ENCODE assay signal across 8 cellular contexts in the genomic region with DNA sequence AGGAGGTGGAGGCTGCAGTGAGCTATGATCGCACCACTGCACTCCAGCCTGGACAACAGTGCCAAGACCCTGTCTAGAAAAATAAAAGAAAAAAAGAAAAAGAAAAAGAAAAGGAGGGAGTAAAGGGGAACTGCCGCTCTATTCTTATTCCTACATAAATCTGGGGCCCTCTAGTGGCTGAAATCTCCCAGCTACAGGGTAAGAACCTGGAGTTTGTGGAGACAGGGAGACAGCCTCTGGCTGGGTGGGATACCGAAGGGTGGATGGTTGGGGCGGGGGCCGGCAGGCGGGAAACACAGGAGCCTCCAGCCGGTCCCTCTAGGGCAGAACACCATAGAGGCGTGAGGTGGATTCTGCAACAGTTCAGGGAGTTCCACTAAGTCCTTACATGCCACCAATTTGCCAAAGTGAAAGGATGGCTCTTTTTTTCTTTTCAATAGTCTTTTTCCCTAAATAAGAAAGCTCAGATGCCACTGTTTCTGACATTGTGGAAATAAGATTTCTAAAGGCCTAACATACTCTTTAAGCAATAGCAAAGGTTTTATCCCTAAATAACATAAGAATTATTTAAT.
DNase-seq lines count a peak whose midpoint lies in the region; ATAC-seq and TF ChIP-seq lines count a peak whose summit lies in the region.

No MANE protein-coding gene starts in this region.

- DNase-seq in AG20443 (ENCODE audit: low spot score) (peak; percentile 60), HCEC 1CT (peak; percentile 27), hepatocyte (ENCODE audit: low spot score) (peak; percentile 52), type B pancreatic cell (ENCODE audit: extremely low spot score, unreplicated experiment) (no peak), NCI-H1092 treated with DMSO at 0.1 percent for 48 hours (lab: John Stamatoyannopoulos, UW) (no peak)
- no peak for DNase-seq in CD4-positive, alpha-beta T cell

- CTCF ChIA-PET in CD4-positive, alpha-beta T cell (lab: Charles Lee): no interaction called here

- H3K4me1 ChIP-seq in hepatocyte (ENCODE audit: insufficient read depth): no peaks in the 10 kb centered on the region

- H4K20me1 ChIP-seq in hepatocyte (ENCODE audit: insufficient read depth, poor library complexity, severe bottlenecking): no peaks in the 10 kb centered on the region

- H3K79me2 ChIP-seq in hepatocyte: no peaks in the 10 kb centered on the region

- POLR2A ChIA-PET in CD4-positive, alpha-beta T cell (lab: Charles Lee): no interaction called here

- no peaks in the 10 kb centered on the region for H3K27me3 ChIP-seq in hepatocyte
- H3K27me3 ChIP-seq in CD4-positive, alpha-beta T cell (ENCODE audit: control insufficient read depth, insufficient read depth, low read length): no peaks in the 10 kb centered on the region

- no peak overlapping the region for H2AFZ ChIP-seq in hepatocyte

- peak; percentile 78 for TF ChIP-seq CTCF in VCaP (conservative IDR thresholded peaks at IDR 0.05)
- peak; percentile 49 for TF ChIP-seq CTCF in hepatocyte (IDR thresholded peaks at IDR 0.05; ENCODE audit: poor library complexity)
- peak; percentile 78 for TF ChIP-seq CTCF in type B pancreatic cell (conservative IDR thresholded peaks at IDR 0.05)
- no peak for TF ChIP-seq CTCF in CD4-positive, alpha-beta T cell (IDR thresholded peaks at IDR 0.05)

- no peak for ATAC-seq in GM21619 (IDR thresholded peaks at IDR 0.05; ENCODE audit: unreplicated experiment)
- no peak for ATAC-seq in CD4-positive, alpha-beta T cell (ENCODE audit: poor library complexity)

- peaks cover 12% of the 10 kb centered on the region for H3K4me1 Mint-ChIP-seq in type B pancreatic cell (ENCODE audit: unreplicated experiment)
- H3K4me1 Mint-ChIP-seq in CD4-positive, alpha-beta T cell (ENCODE audit: low read depth): peaks cover 4% of the 10 kb centered on the region

- no peak overlapping the region for H3K4me3 Mint-ChIP-seq in type B pancreatic cell
- H3K4me3 Mint-ChIP-seq in CD4-positive, alpha-beta T cell: no peak overlapping the region

- WGBS in hepatocyte (ENCODE audit: low lambda C conversion rate, missing lambda C conversion rate): 67% methylated on average over 8 of the region's 8 CpGs

- H3K27ac ChIP-seq in VCaP: no peak overlapping the region
- H3K27ac ChIP-seq in hepatocyte: no peak overlapping the region
- no peak overlapping the region for H3K27ac ChIP-seq in CD4-positive, alpha-beta T cell (ENCODE audit: low read depth, low read length)

- H3K36me3 Mint-ChIP-seq in type B pancreatic cell: peaks cover 33% of the 10 kb centered on the region
- peaks cover 63% of the 10 kb centered on the region for H3K36me3 Mint-ChIP-seq in CD4-positive, alpha-beta T cell (ENCODE audit: low read depth)

- no peaks in the 10 kb centered on the region for H3K9me3 ChIP-seq in hepatocyte (ENCODE audit: low read depth)
- no peaks in the 10 kb centered on the region for H3K9me3 ChIP-seq in CD4-positive, alpha-beta T cell (ENCODE audit: control insufficient read depth, low read length)

- no peaks in the 10 kb centered on the region for H3K27me3 Mint-ChIP-seq in type B pancreatic cell
- H3K27me3 Mint-ChIP-seq in CD4-positive, alpha-beta T cell: no peaks in the 10 kb centered on the region

- peaks cover 6% of the 10 kb centered on the region for H3K36me3 ChIP-seq in hepatocyte (replicated peaks; ENCODE audit: insufficient read depth, low read depth)

- no peak overlapping the region for H3K4me3 ChIP-seq in hepatocyte

- no peaks in the 10 kb centered on the region for H3K9me2 ChIP-seq in hepatocyte (replicated peaks; ENCODE audit: insufficient read depth)

- H3K27ac Mint-ChIP-seq in type B pancreatic cell: no peak overlapping the region
- H3K27ac Mint-ChIP-seq in CD4-positive, alpha-beta T cell: no peak overlapping the region

- H3K4me2 ChIP-seq in hepatocyte: no peak overlapping the region

- no peaks in the 10 kb centered on the region for H3K9me3 Mint-ChIP-seq in type B pancreatic cell
- no peaks in the 10 kb centered on the region for H3K9me3 Mint-ChIP-seq in CD4-positive, alpha-beta T cell

- intact Hi-C loops in CD4-positive, alpha-beta T cell (cut with DNase I, micrococcal nuclease): loop anchor here in 1 of 2 experiments (10.0 kb wide), 1 partner anchor 217 kb away; no protein-coding TSS in a partner anchor

Comparison
In these comparisons a context has a peak if more than half of its experiments do, and no peak if none do; other contexts are left out.
1. DNase-seq: peak in AG20443 (single experiment), HCEC 1CT (single experiment) and hepatocyte (single experiment); none in type B pancreatic cell (single experiment), NCI-H1092 treated with DMSO at 0.1 percent for 48 hours (single experiment) and CD4-positive, alpha-beta T cell (0 of 10).